In genomic region chr1:18447509-18448220, GRCh38 we compare ENCODE assay signal across 16 cellular contexts. TPM values are rescaled to one million over a fixed set of nuclear protein-coding genes. Genes with fewer than 3 reads are reported as not detected.
DNase-seq lines count a peak whose midpoint lies in the region; ATAC-seq, FAIRE-seq and TF ChIP-seq lines count a peak whose summit lies in the region.
"Had no signal": no experiment of that assay in that cellular context is flagged by ENCODE, and none has a peak within 500 bp of the region (broad histone marks: within the 10 kb centered on the region; RNA-seq: fewer than 3 reads in every experiment).

No MANE protein-coding gene starts in this region.

- H2BK5ac ChIP-seq in mesendoderm (ENCODE audit: low read length) = no peak overlapping the region

- H3K36me3 ChIP-seq in H7 (replicated peaks; ENCODE audit: control insufficient read depth, insufficient read depth, low read length) (no peaks in the 10 kb centered on the region), bronchial epithelial cell (ENCODE audit: control insufficient read depth, insufficient read depth, low read length) (no peaks in the 10 kb centered on the region), mesendoderm (ENCODE audit: control insufficient read depth, insufficient read depth, low read length) (no peaks in the 10 kb centered on the region)
- H3K36me3 ChIP-seq: BE2C had no signal

- FAIRE-seq in bronchial epithelial cell (lab: Jason Lieb, UNC) (peak; percentile 81), urothelium cell line (lab: Jason Lieb, UNC) (peak; percentile 91)
- FAIRE-seq: A204.1, G401.6, GM12891 had no signal

- TF ChIP-seq CTCF in bronchial epithelial cell (IDR thresholded peaks at IDR 0.05; ENCODE audit: insufficient read depth, low read length, severe bottlenecking) = no peak

- H3K27me3 ChIP-seq in H7 (ENCODE audit: control insufficient read depth, insufficient read depth, low read length) = no peaks in the 10 kb centered on the region; the same call in 1 of the 2 replicates
- H3K27me3 ChIP-seq in bronchial epithelial cell (ENCODE audit: control insufficient read depth, insufficient read depth, low read length) = no peaks in the 10 kb centered on the region
- no peaks in the 10 kb centered on the region for H3K27me3 ChIP-seq in mesendoderm (ENCODE audit: insufficient read depth, low read length, poor library complexity)
- H3K27me3 ChIP-seq: BE2C had no signal

- no peak overlapping the region for H2BK120ac ChIP-seq in mesendoderm (ENCODE audit: low read depth, low read length)

- DNase-seq in H7 (peak; percentile 54), bronchial epithelial cell (ENCODE audit: low read depth) (no peak), mesendoderm (peak; percentile 54), urothelium cell line (ENCODE audit: low spot score) (no peak)
- DNase-seq: BE2C; CD4-positive, alpha-beta memory T cell; DMS153; DMS79 treated with DMSO at 0.1 percent for 48 hours; EL had no signal

- peak overlapping the region; percentile 76 for H3K23ac ChIP-seq in mesendoderm (ENCODE audit: low read length)

- no peak overlapping the region for H2AK5ac ChIP-seq in mesendoderm (ENCODE audit: low read length)

- H4K5ac ChIP-seq in mesendoderm (ENCODE audit: low read length) = no peak overlapping the region

- H3K9ac ChIP-seq in mesendoderm (ENCODE audit: low read length) = no peak overlapping the region

- no peak overlapping the region for H2BK15ac ChIP-seq in mesendoderm (replicated peaks; ENCODE audit: low read depth)

- H3K4ac ChIP-seq in mesendoderm (ENCODE audit: low read depth, low read length) = no peak overlapping the region

- H3K4me1 ChIP-seq in mesendoderm (ENCODE audit: control insufficient read depth, low read depth, low read length) = peaks cover 3% of the 10 kb centered on the region
- H3K4me1 ChIP-seq: BE2C had no signal

- H3K4me3 ChIP-seq in H7 (ENCODE audit: insufficient read depth, low read depth, low read length) (no peak overlapping the region), bronchial epithelial cell (ENCODE audit: low read depth, low read length) (no peak overlapping the region), mesendoderm (ENCODE audit: low read length) (no peak overlapping the region)

- WGBS in mesendoderm (ENCODE audit: extremely low coverage, insufficient coverage, low lambda C conversion rate) = no CpG with 5 or more reads among the region's 13 CpGs

- H3K4me2 ChIP-seq in mesendoderm (ENCODE audit: low read length) = no peak overlapping the region

- H3K27ac ChIP-seq in mesendoderm (ENCODE audit: low read depth, low read length) = no peak overlapping the region
- H3K27ac ChIP-seq: C4-2B had no signal

- peak overlapping the region; percentile 47 for H3K56ac ChIP-seq in mesendoderm (ENCODE audit: low read length)

- H4K8ac ChIP-seq in mesendoderm (ENCODE audit: low read depth, low read length) = no peak overlapping the region

- no peaks in the 10 kb centered on the region for H3K79me2 ChIP-seq in mesendoderm (ENCODE audit: control insufficient read depth, insufficient read depth, low read length)

- H3K18ac ChIP-seq in mesendoderm (ENCODE audit: low read length) = no peak overlapping the region

- H3K79me1 ChIP-seq in mesendoderm (ENCODE audit: low read length) = no peaks in the 10 kb centered on the region

- ATAC-seq in GM21717 (IDR thresholded peaks at IDR 0.05; ENCODE audit: unreplicated experiment) (no peak), SK-N-SH treated with all-trans-retinoic acid at 6 μM for 48 hours (no peak), GM21528 (IDR thresholded peaks at IDR 0.05; ENCODE audit: low FRiP score, unreplicated experiment) (no peak)

TF ChIP-seq in SK-N-SH treated with all-trans-retinoic acid at 6 μM for 48 hours, 23 proteins besides CTCF, POLR2A, EP300 and RAD21:
- TF ChIP-seq PPARA (CRISPR knock-in tag; IDR thresholded peaks at IDR 0.05; ENCODE audit: borderline replicate concordance) (no peak), TCF4 (CRISPR knock-in tag; IDR thresholded peaks at IDR 0.05; ENCODE audit: borderline replicate concordance) (no peak), CREB5 (CRISPR knock-in tag; IDR thresholded peaks at IDR 0.05; ENCODE audit: low read depth) (no peak), ZFP3 (CRISPR knock-in tag; IDR thresholded peaks at IDR 0.05) (no peak), ARNTL (CRISPR knock-in tag; IDR thresholded peaks at IDR 0.05; ENCODE audit: borderline replicate concordance, low read depth) (no peak), GLIS3 (CRISPR knock-in tag; IDR thresholded peaks at IDR 0.05) (no peak), BACH2 (CRISPR knock-in tag; IDR thresholded peaks at IDR 0.05; ENCODE audit: borderline replicate concordance) (no peak), SNAI2 (CRISPR knock-in tag; IDR thresholded peaks at IDR 0.05) (no peak), TOX (CRISPR knock-in tag; IDR thresholded peaks at IDR 0.05; ENCODE audit: borderline replicate concordance) (no peak)
TF ChIP-seq in SK-N-SH treated with all-trans-retinoic acid at 6 μM for 48 hours: peak in this region for 0.

RNA-seq across cellular contexts. Expression of gene KLHDC7A, which starts 33.1 kb away (rescaled TPM):
- 11.2 and 17.8 TPM in 2 replicates for total RNA-seq in H7 (2014; rRNA removed; shearing (Covaris generic))
- under 0.01 and 0.51 TPM in 2 replicates for total RNA-seq in bronchial epithelial cell
- 3.8 TPM for polyA plus RNA-seq in mesendoderm (2013, experiment 1 of 2)
- polyA plus RNA-seq in mesendoderm (2013, experiment 2 of 2) = 4.1 TPM
- total RNA-seq: CD4-positive, alpha-beta memory T cell had no signal
- polyA plus RNA-seq: CD4-positive, alpha-beta memory T cell had no signal

Comparison
In these comparisons a context has a peak if more than half of its experiments do, and no peak if none do; other contexts are left out.
1. DNase-seq: peak in H7 (single experiment) and mesendoderm (single experiment); none in bronchial epithelial cell (single experiment) and urothelium cell line (single experiment).